In genomic region chr4:74665346-74665745, GRCh38 we compare ENCODE assay signal across 1 cellular context.
TF ChIP-seq lines count a peak whose summit lies in the region.

No MANE protein-coding gene starts in this region.

TF ChIP-seq in K562, 482 proteins besides CTCF, POLR2A, EP300 and RAD21 (continued from another document):
- TF ChIP-seq MGA (IDR thresholded peaks at IDR 0.05) (no peak), NCOR1 (IDR thresholded peaks at IDR 0.05) (no peak), ARID3B (CRISPR knock-in tag; IDR thresholded peaks at IDR 0.05; ENCODE audit: borderline replicate concordance) (no peak), EP400 (IDR thresholded peaks at IDR 0.05) (no peak), NR2C2 (CRISPR knock-in tag; IDR thresholded peaks at IDR 0.05) (no peak), NR2C2 (tag; IDR thresholded peaks at IDR 0.05) (no peak), CBFA2T3 (IDR thresholded peaks at IDR 0.05) (no peak), ZNF316 (IDR thresholded peaks at IDR 0.05) (no peak), RBBP5 (IDR thresholded peaks at IDR 0.05; ENCODE audit: borderline replicate concordance, insufficient read depth, low read length, poor library complexity, severe bottlenecking) (no peak), PYGO2 (tag; IDR thresholded peaks at IDR 0.05) (no peak), CBFB (CRISPR knock-in tag; IDR thresholded peaks at IDR 0.05) (no peak)
